In genomic region chr14:31561155-31561846, GRCh38 we compare ENCODE assay signal across 1 cellular context.
TF ChIP-seq lines count a peak whose summit lies in the region.

TSS of gene NUBPL (plus strand) at chr14:31561404. CDS start at chr14:31561440, 36 bp downstream.

TF ChIP-seq in K562, 482 proteins besides CTCF, POLR2A, EP300 and RAD21 (continued from another document):
- TF ChIP-seq ARID4B (CRISPR knock-in tag; IDR thresholded peaks at IDR 0.05) = peak; percentile 70; the same call in 1 of the 2 replicates
- no peak for TF ChIP-seq SPI1 (IDR thresholded peaks at IDR 0.05; ENCODE audit: borderline replicate concordance, low read depth, low read length)
- peak; percentile 89 for TF ChIP-seq JUND (IDR thresholded peaks at IDR 0.05; ENCODE audit: borderline replicate concordance, low read depth, low read length)
- peak; percentile 79; the same call in 2 of the 3 replicates for TF ChIP-seq JUND (tag; IDR thresholded peaks at IDR 0.05; ENCODE audit: borderline replicate concordance, low read depth, low read length)
- no peak for TF ChIP-seq ZFP30 (CRISPR knock-in tag; IDR thresholded peaks at IDR 0.05; ENCODE audit: borderline replicate concordance)
- peak; percentile 74 for TF ChIP-seq CBX1 (IDR thresholded peaks at IDR 0.05; ENCODE audit: low read depth)
- no peak for TF ChIP-seq POU5F1 (IDR thresholded peaks at IDR 0.05; ENCODE audit: borderline replicate concordance, low read depth, low read length, partially characterized antibody)
- no peak for TF ChIP-seq ZNF274 (IDR thresholded peaks at IDR 0.05; ENCODE audit: borderline replicate concordance, low read depth, low read length)
- peak in 1 of 2 experiments; percentile 59; a peak in 2 of 4 replicates for TF ChIP-seq ZNF639 (CRISPR knock-in tag; conservative IDR thresholded peaks at IDR 0.05 in 1 of 2, IDR thresholded peaks at IDR 0.05 in 1 of 2)
- TF ChIP-seq ZNF24 (IDR thresholded peaks at IDR 0.05) = no peak
- TF ChIP-seq CTBP1 (IDR thresholded peaks at IDR 0.05; ENCODE audit: borderline replicate concordance) = 0 out of 2 replicates have a peak, but pooled peaks have one; percentile 48
- no peak for TF ChIP-seq ARID3B (CRISPR knock-in tag; IDR thresholded peaks at IDR 0.05; ENCODE audit: borderline replicate concordance)
- no peak for TF ChIP-seq ARID3A (IDR thresholded peaks at IDR 0.05; ENCODE audit: borderline replicate concordance, low read depth, low read length)
- TF ChIP-seq ZBTB7A (IDR thresholded peaks at IDR 0.05; ENCODE audit: borderline replicate concordance, control insufficient read depth, low read depth, low read length) = no peak
- TF ChIP-seq VEZF1 (CRISPR knock-in tag; IDR thresholded peaks at IDR 0.05) = peak; percentile 18; the same call in 1 of the 2 replicates
- TF ChIP-seq ID3 (CRISPR knock-in tag; IDR thresholded peaks at IDR 0.05) = no peak
- TF ChIP-seq ID3 (tag; IDR thresholded peaks at IDR 0.05) = peak; percentile 24; the same call in 1 of the 2 replicates
